In the genomic region with DNA sequence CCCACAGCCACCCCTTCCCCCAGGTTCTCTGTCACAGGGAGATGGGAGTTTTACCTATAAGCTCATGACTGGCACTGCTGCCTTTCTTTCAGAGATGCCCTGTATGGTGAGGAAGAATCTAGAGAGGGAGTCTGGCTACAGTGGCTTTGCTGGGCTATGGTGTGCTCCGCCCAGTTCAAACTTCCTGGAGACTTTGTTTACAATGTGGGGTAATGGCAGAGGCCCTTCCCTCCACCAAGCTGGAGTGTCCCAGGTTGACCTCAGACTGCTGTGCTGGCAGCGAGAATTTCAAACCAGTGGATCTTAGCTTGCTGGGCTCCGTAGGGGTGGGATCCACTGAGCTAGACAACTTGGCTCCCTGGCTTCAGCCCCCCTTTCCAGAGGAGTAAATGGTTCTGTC, we compare ENCODE assay signal across 18 cellular contexts.
DNase-seq lines count a peak whose midpoint lies in the region; ATAC-seq, FAIRE-seq and TF ChIP-seq lines count a peak whose summit lies in the region.
"Had no signal": no experiment of that assay in that cellular context is flagged by ENCODE, and none has a peak within 500 bp of the region (broad histone marks: within the 10 kb centered on the region; RNA-seq: fewer than 3 reads in every experiment).

No MANE protein-coding gene starts in this region.

- TF ChIP-seq RAD21 in HepG2 (CRISPR knock-in tag; IDR thresholded peaks at IDR 0.05): no peak

- H3K4me1 ChIP-seq in HepG2 (ENCODE audit: insufficient read depth, low read length) (peaks cover 11% of the 10 kb centered on the region), right lobe of liver (no peaks in the 10 kb centered on the region), mucosa of descending colon (ENCODE audit: low read depth) (no peaks in the 10 kb centered on the region)
- H3K4me1 ChIP-seq: BLaER1, HAP-1 had no signal

- CTCF ChIA-PET in HepG2 (lab: Yijun Ruan, JAX; ENCODE audit: low intra/inter-chr PET ratio, low total read pairs): no interaction called here

- H3K27ac Mint-ChIP-seq in chondrocyte (ENCODE audit: unreplicated experiment): no peak overlapping the region
- H3K27ac Mint-ChIP-seq: CD4-positive, alpha-beta T cell had no signal

- TF ChIP-seq POLR2A in HepG2 (IDR thresholded peaks at IDR 0.05; ENCODE audit: insufficient read depth in 1 of 2, low read depth in 2 of 2, low read length in 2 of 2) (no peak), right lobe of liver (IDR thresholded peaks at IDR 0.05) (no peak)

- FAIRE-seq in HepG2 (lab: Jason Lieb, UNC): no peak
- no peak for FAIRE-seq in HTR-8/SVneo (lab: Jason Lieb, UNC)
- FAIRE-seq: GM12892 had no signal

- H3K27ac ChIP-seq in HepG2 (ENCODE audit: extremely low read length, insufficient read depth, low read length): no peak overlapping the region
- no peak overlapping the region for H3K27ac ChIP-seq in right lobe of liver
- H3K27ac ChIP-seq: BLaER1 had no signal

- H3K9me3 ChIP-seq in HepG2 (ENCODE audit: low read length) (no peaks in the 10 kb centered on the region), right lobe of liver (no peaks in the 10 kb centered on the region), mucosa of descending colon (peaks cover 6% of the 10 kb centered on the region)
- H3K9me3 ChIP-seq: HAP-1 had no signal

- no peaks in the 10 kb centered on the region for H3K79me2 ChIP-seq in HepG2 (ENCODE audit: insufficient read depth, low read length)

- TF ChIP-seq EP300 in HepG2 (IDR thresholded peaks at IDR 0.05; ENCODE audit: low read depth in 2 of 2, low read length in 2 of 2): 0 out of 4 replicates have a peak, but pooled peaks of 1 of the 2 experiments have one; percentile 8
- TF ChIP-seq EP300 in HepG2 (CRISPR knock-in tag; IDR thresholded peaks at IDR 0.05; ENCODE audit: borderline replicate concordance): no peak

- H3K36me3 ChIP-seq in HepG2 (replicated peaks in 1 of 2; ENCODE audit: control insufficient read depth in 1 of 2, insufficient read depth in 2 of 2, low read length in 2 of 2): no peaks in the 10 kb centered on the region
- no peaks in the 10 kb centered on the region for H3K36me3 ChIP-seq in right lobe of liver
- H3K36me3 ChIP-seq in mucosa of descending colon (ENCODE audit: low read depth): no peaks in the 10 kb centered on the region
- H3K36me3 ChIP-seq: BLaER1, HAP-1 had no signal

- peak overlapping the region; percentile 63 for H2AFZ ChIP-seq in HepG2 (ENCODE audit: low read length)

- H3K4me2 ChIP-seq in HepG2 (ENCODE audit: low read depth, low read length): peak overlapping the region; percentile 47; the same call in 1 of the 2 replicates
- H3K4me2 ChIP-seq: BLaER1 had no signal

- H3K4me3 Mint-ChIP-seq in chondrocyte (ENCODE audit: unreplicated experiment): no peak overlapping the region
- H3K4me3 Mint-ChIP-seq: CD4-positive, alpha-beta T cell had no signal

- H3K27me3 ChIP-seq in HepG2 (ENCODE audit: control insufficient read depth in 1 of 2, insufficient read depth in 2 of 2, low read length in 2 of 2): no peaks in the 10 kb centered on the region
- no peaks in the 10 kb centered on the region for H3K27me3 ChIP-seq in right lobe of liver
- H3K27me3 ChIP-seq: BLaER1 had no signal

- no peaks in the 10 kb centered on the region for H4K20me1 ChIP-seq in HepG2 (ENCODE audit: insufficient read depth, low read length)
- H4K20me1 ChIP-seq: BLaER1 had no signal

- WGBS in HepG2 (ENCODE audit: low lambda C conversion rate): 0% methylated on average over 1 of the region's 3 CpGs
- WGBS in right lobe of liver (ENCODE audit: insufficient coverage, low coverage, low lambda C conversion rate, missing lambda C conversion rate): 10% methylated on average over 2 of the region's 3 CpGs

- DNase-seq in HepG2 (ENCODE audit: low spot score): peak; percentile 39
- DNase-seq in right lobe of liver: no peak
- DNase-seq in chondrocyte (ENCODE audit: low spot score): peak; percentile 46
- peak in 2 of 3 donors; percentile 11 to 29 for DNase-seq in mucosa of descending colon
- no peak for DNase-seq in NOMO-1 (lab: John Stamatoyannopoulos, UW; ENCODE audit: unreplicated experiment in 2 of 2)
- no peak for DNase-seq in HTR-8/SVneo (ENCODE audit: insufficient read length, low spot score)
- DNase-seq: 8988T; AML-193; CD4-positive, alpha-beta T cell; DND-41; GDM1; GOT3; IMR-90; KBM-7 had no signal

- no TSS peak for BruUV-seq in HepG2 (replicated peaks; lab: Mats Ljungman, UMichigan)

- TF ChIP-seq CTCF in HepG2 (CRISPR knock-in tag; IDR thresholded peaks at IDR 0.05) (no peak), right lobe of liver (IDR thresholded peaks at IDR 0.05) (no peak), chondrocyte (IDR thresholded peaks at IDR 0.05) (no peak), mucosa of descending colon (IDR thresholded peaks at IDR 0.05) (no peak)

- peak; percentile 100 for ATAC-seq in HepG2
- no peak for ATAC-seq in right lobe of liver
- ATAC-seq in mucosa of descending colon: peak; percentile 62
- no peak for ATAC-seq in HG02798 (IDR thresholded peaks at IDR 0.05; ENCODE audit: poor library complexity, unreplicated experiment)

- no peaks in the 10 kb centered on the region for H3K4me1 Mint-ChIP-seq in chondrocyte (ENCODE audit: low read depth)

- H3K27me3 Mint-ChIP-seq in chondrocyte (ENCODE audit: low read depth): peaks cover 7% of the 10 kb centered on the region

- POLR2A ChIA-PET in HepG2 (lab: Yijun Ruan, JAX): no interaction called here

- H3K9me3 Mint-ChIP-seq in chondrocyte (ENCODE audit: low read depth): peaks cover 16% of the 10 kb centered on the region

- no peak overlapping the region; a peak in 1 of 6 replicates for H3K4me3 ChIP-seq in HepG2 (replicated peaks in 1 of 3; ENCODE audit: insufficient read depth in 1 of 3, low read depth in 2 of 3, low read length in 3 of 3)
- no peak overlapping the region for H3K4me3 ChIP-seq in right lobe of liver
- H3K4me3 ChIP-seq in mucosa of descending colon: no peak overlapping the region
- H3K4me3 ChIP-seq: BLaER1, HAP-1 had no signal

- no peak overlapping the region for H3K9ac ChIP-seq in HepG2 (ENCODE audit: insufficient read depth, low read depth, low read length)
- H3K9ac ChIP-seq: BLaER1 had no signal

- intact Hi-C loops in HepG2 (cut with micrococcal nuclease; ENCODE audit: unreplicated experiment) (no loop called here), right lobe of liver (cut with DNase I) (no loop called here), mucosa of descending colon (cut with DNase I, micrococcal nuclease) (no loop called here)

- H3K36me3 Mint-ChIP-seq in chondrocyte (ENCODE audit: low read depth): peaks cover 5% of the 10 kb centered on the region

- in situ Hi-C loops in HepG2 (cut with HindIII; ENCODE audit: extremely low pct_ligation_motif_present, low pct_unique_long_range_greater_than_20kb): no loop called here

TF ChIP-seq in HepG2, 621 proteins besides CTCF, POLR2A, EP300 and RAD21 (continues in another document):
- 0 out of 2 replicates have a peak, but pooled peaks have one; percentile 13 for TF ChIP-seq SOX5 (CRISPR knock-in tag; IDR thresholded peaks at IDR 0.05; ENCODE audit: borderline replicate concordance)
- no peak for TF ChIP-seq FOXA1 (IDR thresholded peaks at IDR 0.05)
- peak; percentile 57 for TF ChIP-seq FOXA1 (CRISPR knock-in tag; IDR thresholded peaks at IDR 0.05)
- no peak for TF ChIP-seq ZNF616 (CRISPR knock-in tag; IDR thresholded peaks at IDR 0.05; ENCODE audit: low read depth)
- peak; percentile 12; the same call in 1 of the 2 replicates for TF ChIP-seq SALL1 (CRISPR knock-in tag; IDR thresholded peaks at IDR 0.05)
- TF ChIP-seq, protein P1, sequence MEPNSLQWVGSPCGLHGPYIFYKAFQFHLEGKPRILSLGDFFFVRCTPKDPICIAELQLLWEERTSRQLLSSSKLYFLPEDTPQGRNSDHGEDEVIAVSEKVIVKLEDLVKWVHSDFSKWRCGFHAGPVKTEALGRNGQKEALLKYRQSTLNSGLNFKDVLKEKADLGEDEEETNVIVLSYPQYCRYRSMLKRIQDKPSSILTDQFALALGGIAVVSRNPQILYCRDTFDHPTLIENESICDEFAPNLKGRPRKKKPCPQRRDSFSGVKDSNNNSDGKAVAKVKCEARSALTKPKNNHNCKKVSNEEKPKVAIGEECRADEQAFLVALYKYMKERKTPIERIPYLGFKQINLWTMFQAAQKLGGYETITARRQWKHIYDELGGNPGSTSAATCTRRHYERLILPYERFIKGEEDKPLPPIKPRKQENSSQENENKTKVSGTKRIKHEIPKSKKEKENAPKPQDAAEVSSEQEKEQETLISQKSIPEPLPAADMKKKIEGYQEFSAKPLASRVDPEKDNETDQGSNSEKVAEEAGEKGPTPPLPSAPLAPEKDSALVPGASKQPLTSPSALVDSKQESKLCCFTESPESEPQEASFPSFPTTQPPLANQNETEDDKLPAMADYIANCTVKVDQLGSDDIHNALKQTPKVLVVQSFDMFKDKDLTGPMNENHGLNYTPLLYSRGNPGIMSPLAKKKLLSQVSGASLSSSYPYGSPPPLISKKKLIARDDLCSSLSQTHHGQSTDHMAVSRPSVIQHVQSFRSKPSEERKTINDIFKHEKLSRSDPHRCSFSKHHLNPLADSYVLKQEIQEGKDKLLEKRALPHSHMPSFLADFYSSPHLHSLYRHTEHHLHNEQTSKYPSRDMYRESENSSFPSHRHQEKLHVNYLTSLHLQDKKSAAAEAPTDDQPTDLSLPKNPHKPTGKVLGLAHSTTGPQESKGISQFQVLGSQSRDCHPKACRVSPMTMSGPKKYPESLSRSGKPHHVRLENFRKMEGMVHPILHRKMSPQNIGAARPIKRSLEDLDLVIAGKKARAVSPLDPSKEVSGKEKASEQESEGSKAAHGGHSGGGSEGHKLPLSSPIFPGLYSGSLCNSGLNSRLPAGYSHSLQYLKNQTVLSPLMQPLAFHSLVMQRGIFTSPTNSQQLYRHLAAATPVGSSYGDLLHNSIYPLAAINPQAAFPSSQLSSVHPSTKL (CRISPR knock-in tag; IDR thresholded peaks at IDR 0.05): peak; percentile 56; the same call in 1 of the 2 replicates
- 0 out of 2 replicates have a peak, but pooled peaks have one; percentile 12 for TF ChIP-seq MIXL1 (CRISPR knock-in tag; IDR thresholded peaks at IDR 0.05)
- no peak for TF ChIP-seq PHF8 (CRISPR knock-in tag; IDR thresholded peaks at IDR 0.05)
- TF ChIP-seq ZNF121 (CRISPR knock-in tag; IDR thresholded peaks at IDR 0.05): peak; percentile 84

Comparison
In these comparisons a context has a peak if more than half of its experiments do, and no peak if none do; other contexts are left out.
1. ATAC-seq: peak in HepG2 (single experiment) and mucosa of descending colon (single experiment); none in right lobe of liver (0 of 4) and HG02798 (single experiment).
2. DNase-seq: peak in HepG2 (single experiment), chondrocyte (single experiment) and mucosa of descending colon (2 of 3); none in right lobe of liver (0 of 3), NOMO-1 (0 of 2) and HTR-8/SVneo (single experiment).